ENCODE assay signal across 9 cellular contexts in the genomic region with DNA sequence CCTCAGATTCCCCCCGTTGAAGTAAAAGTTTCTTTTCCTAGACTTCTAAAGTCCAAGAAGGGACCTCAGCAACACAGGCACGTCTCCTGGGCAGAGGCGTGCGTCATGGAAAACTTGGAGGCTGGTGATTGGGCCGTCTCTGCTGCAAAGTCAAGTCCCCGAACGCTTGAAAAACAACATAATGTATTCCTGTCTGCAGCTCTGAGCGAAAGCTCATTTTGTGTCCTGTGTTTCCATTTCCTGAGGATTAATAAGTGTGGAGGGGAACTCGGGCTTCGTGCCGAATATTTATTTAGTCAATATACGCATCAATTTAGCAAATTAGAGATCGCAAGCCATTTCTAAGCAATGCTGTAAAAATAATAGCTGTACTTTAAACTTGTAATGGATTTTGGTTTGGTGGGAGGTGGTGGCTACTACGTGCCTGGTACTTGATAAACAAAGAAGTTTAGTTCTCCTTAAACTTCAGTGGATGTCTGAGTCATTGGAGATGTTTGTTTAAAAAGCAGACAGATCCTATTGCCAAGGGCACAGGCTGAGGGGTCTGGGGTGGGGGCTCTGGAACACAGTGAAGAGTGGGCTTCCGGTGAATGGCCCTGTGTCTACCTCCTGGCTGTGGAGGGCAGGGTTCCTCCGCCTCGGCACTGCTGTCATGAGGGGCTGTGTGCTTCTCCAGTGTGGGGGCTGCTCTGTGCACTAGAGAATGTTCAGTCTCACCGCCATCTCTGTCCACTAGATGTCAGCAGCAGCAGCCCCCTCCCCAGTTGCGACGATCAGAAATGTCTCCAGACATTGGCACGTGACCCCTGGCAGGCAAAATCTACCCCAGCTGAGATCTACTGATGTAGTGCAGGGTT. TPM values are rescaled to one million over a fixed set of nuclear protein-coding genes. Genes with fewer than 3 reads are reported as not detected.
A peak's percentile ranks its signal among the peaks of the same experiment; 100 is the strongest.
DNase-seq lines count a peak whose midpoint lies in the region; ATAC-seq, FAIRE-seq and TF ChIP-seq lines count a peak whose summit lies in the region.
"Had no signal": no experiment of that assay in that cellular context is flagged by ENCODE, and none has a peak within 500 bp of the region (broad histone marks: within the 10 kb centered on the region; RNA-seq: fewer than 3 reads in every experiment).

No MANE protein-coding gene starts in this region.

- BruUV-seq in K562 (replicated peaks; lab: Mats Ljungman, UMichigan) (no TSS peak), HepG2 (replicated peaks; lab: Mats Ljungman, UMichigan) (no TSS peak)

- H4K20me1 ChIP-seq in K562 (replicated peaks; ENCODE audit: control insufficient read depth, insufficient read depth, low read length) = no peaks in the 10 kb centered on the region
- no peaks in the 10 kb centered on the region for H4K20me1 ChIP-seq in HepG2 (ENCODE audit: insufficient read depth, low read length)

- TF ChIP-seq EP300 in K562 (IDR thresholded peaks at IDR 0.05; ENCODE audit: low read length) (no peak), HepG2 (IDR thresholded peaks at IDR 0.05; ENCODE audit: low read depth in 2 of 2, low read length in 2 of 2) (peak in 1 of 2 experiments; percentile 70; a peak in 2 of 4 replicates), HepG2 (CRISPR knock-in tag; IDR thresholded peaks at IDR 0.05; ENCODE audit: borderline replicate concordance) (0 out of 2 replicates have a peak, but pooled peaks have one; percentile 8)

- intact Hi-C loops in K562 (cut with micrococcal nuclease) (no loop called here), HepG2 (cut with micrococcal nuclease; ENCODE audit: unreplicated experiment) (no loop called here)

- WGBS in K562 (ENCODE audit: insufficient coverage, low coverage, missing lambda C conversion rate) = 7% methylated on average over 21 of the region's 21 CpGs
- 28% methylated on average over 18 of the region's 21 CpGs for WGBS in HepG2 (ENCODE audit: low lambda C conversion rate)

- H3K9me3 ChIP-seq in K562 (replicated peaks; ENCODE audit: control insufficient read depth, insufficient read depth, low read depth, low read length) = peaks cover 2% of the 10 kb centered on the region; the same call in 1 of the 2 replicates
- H3K9me3 ChIP-seq in HepG2 (ENCODE audit: low read length) = peaks cover 3% of the 10 kb centered on the region

- no peaks in the 10 kb centered on the region for H3K9me1 ChIP-seq in K562 (ENCODE audit: control insufficient read depth, insufficient read depth, low read length)

- H3K9ac ChIP-seq in K562 (ENCODE audit: insufficient read depth in 1 of 2, low read depth in 2 of 2, low read length in 2 of 2) (peak overlapping the region in 1 of 2 experiments; percentile 11; a peak in 1 of 4 replicates), HepG2 (ENCODE audit: insufficient read depth, low read depth, low read length) (no peak overlapping the region)

- H3K4me1 ChIP-seq in K562 (replicated peaks in 1 of 2; ENCODE audit: control insufficient read depth in 2 of 2, insufficient read depth in 2 of 2, low read length in 2 of 2) (peaks cover 30 to 59% of the 10 kb centered on the region in 2 experiments), HepG2 (ENCODE audit: insufficient read depth, low read length) (peaks cover 100% of the 10 kb centered on the region)

- peak; percentile 64 to 81 (median 66) for TF ChIP-seq CTCF in K562 (IDR thresholded peaks at IDR 0.05 in 2 of 3, conservative IDR thresholded peaks at IDR 0.05 in 1 of 3; ENCODE audit: insufficient read depth in 2 of 3, low read depth in 1 of 3, low read length in 3 of 3)
- peak; percentile 94 for TF ChIP-seq CTCF in HepG2 (CRISPR knock-in tag; IDR thresholded peaks at IDR 0.05)

- in situ Hi-C loops in K562 (cut with MboI) (no loop called here), HepG2 (cut with HindIII; ENCODE audit: extremely low pct_ligation_motif_present, low pct_unique_long_range_greater_than_20kb) (loop anchor here (10.0 kb wide), 1 partner anchor 198 kb away; no protein-coding TSS in a partner anchor)

- POLR2A ChIA-PET in K562 (lab: Yijun Ruan, JAX) = interaction anchor here (0.6 kb wide), 1 partner anchor 64 kb away, joined by 3 read pairs; no protein-coding TSS in a partner anchor
- POLR2A ChIA-PET in HepG2 (lab: Yijun Ruan, JAX) = interaction anchor here (1.2 to 3.1 kb wide), 8 partner anchors 8 to 55 kb away, joined by 3 to 23 read pairs (median 8); partner anchors contain the start of gene PCK1

- H3K27ac ChIP-seq in K562 (ENCODE audit: extremely low read depth, low read depth, low read length) = 0 out of 3 replicates have a peak overlapping the region, but pooled peaks have one; percentile 3
- H3K27ac ChIP-seq in HepG2 (ENCODE audit: extremely low read length, insufficient read depth, low read length) = peak overlapping the region; percentile 53

- ATAC-seq in K562 (peak; percentile 68), HepG2 (peak; percentile 56), HG03139 (IDR thresholded peaks at IDR 0.05; ENCODE audit: unreplicated experiment) (no peak), GM21528 (IDR thresholded peaks at IDR 0.05; ENCODE audit: low FRiP score, unreplicated experiment) (no peak)
- ATAC-seq: naive thymus-derived CD8-positive, alpha-beta T cell had no signal

- H3K4me2 ChIP-seq in K562 (ENCODE audit: insufficient read depth, low read length) = peak overlapping the region; percentile 55
- H3K4me2 ChIP-seq in HepG2 (ENCODE audit: low read depth, low read length) = peak overlapping the region; percentile 57

- H3K79me2 ChIP-seq in K562 (ENCODE audit: control insufficient read depth, insufficient read depth, low read length) (no peaks in the 10 kb centered on the region), HepG2 (ENCODE audit: insufficient read depth, low read length) (no peaks in the 10 kb centered on the region)

- TF ChIP-seq RAD21 in K562 (CRISPR knock-in tag; conservative IDR thresholded peaks at IDR 0.05 in 1 of 2, IDR thresholded peaks at IDR 0.05 in 1 of 2) (peak in 1 of 2 experiments; percentile 18; a peak in 1 of 4 replicates), HepG2 (CRISPR knock-in tag; IDR thresholded peaks at IDR 0.05) (peak; percentile 73; the same call in 1 of the 2 replicates)

- CTCF ChIA-PET in K562 (lab: Yijun Ruan, JAX; ENCODE audit: low intra/inter-chr PET ratio) (no interaction called here), HepG2 (lab: Yijun Ruan, JAX; ENCODE audit: low intra/inter-chr PET ratio, low total read pairs) (interaction anchor here (0.9 to 1.9 kb wide), 5 partner anchors 11 to 627 kb away, joined by 3 to 14 read pairs (median 3); no protein-coding TSS in a partner anchor)

- H3K36me3 ChIP-seq in K562 (ENCODE audit: control insufficient read depth, insufficient read depth, low read length) (no peaks in the 10 kb centered on the region), HepG2 (replicated peaks in 1 of 2; ENCODE audit: control insufficient read depth in 1 of 2, insufficient read depth in 2 of 2, low read length in 2 of 2) (no peaks in the 10 kb centered on the region)

- peaks cover 16 to 60% of the 10 kb centered on the region in 2 experiments; a peak in 4 of 5 replicates for H3K27me3 ChIP-seq in K562 (ENCODE audit: control insufficient read depth in 2 of 2, insufficient read depth in 2 of 2, low read length in 2 of 2)
- H3K27me3 ChIP-seq in HepG2 (ENCODE audit: control insufficient read depth in 1 of 2, insufficient read depth in 2 of 2, low read length in 2 of 2) = no peaks in the 10 kb centered on the region

- FAIRE-seq in K562 (lab: Jason Lieb, UNC) (peak; percentile 73), HepG2 (lab: Jason Lieb, UNC) (no peak), urothelium cell line (lab: Jason Lieb, UNC) (peak; percentile 93)

- DNase-seq in NCI-H2227 (lab: John Stamatoyannopoulos, UW; ENCODE audit: unreplicated experiment) = peak; percentile 15
- no peak for DNase-seq in NCI-H2227 treated with DMSO at 0.1 percent for 48 hours (lab: John Stamatoyannopoulos, UW)
- DNase-seq in K562 (ENCODE audit: extremely low read depth in 1 of 4, low spot score in 3 of 4) = peak; percentile 40 to 47 (median 42)
- peak; percentile 24 for DNase-seq in HepG2 (ENCODE audit: low spot score)
- DNase-seq in urothelium cell line (ENCODE audit: low spot score) = peak; percentile 60
- no peak for DNase-seq in erythroblast (lab: John Stamatoyannopoulos, UW)

- TF ChIP-seq POLR2A in K562 (conservative IDR thresholded peaks at IDR 0.05) (no peak), HepG2 (IDR thresholded peaks at IDR 0.05; ENCODE audit: insufficient read depth in 1 of 2, low read depth in 2 of 2, low read length in 2 of 2) (no peak), erythroblast (IDR thresholded peaks at IDR 0.05; ENCODE audit: low read length) (no peak)

- no peak overlapping the region for H3K4me3 ChIP-seq in K562
- H3K4me3 ChIP-seq in HepG2 (replicated peaks in 1 of 3; ENCODE audit: insufficient read depth in 1 of 3, low read depth in 2 of 3, low read length in 3 of 3) = peak overlapping the region in 1 of 3 experiments; percentile 30; a peak in 1 of 6 replicates

- H2AFZ ChIP-seq in K562 (ENCODE audit: low read depth, low read length) (peak overlapping the region; percentile 74), HepG2 (ENCODE audit: low read length) (no peak overlapping the region)

RNA-seq across cellular contexts. Expression of gene PCK1, which starts 21.8 kb away (rescaled TPM):
- 0.70 and 2.3 TPM in 2 replicates for total RNA-seq in K562 (2011; cell fraction: chromatin; rRNA removed; ENCODE audit: low replicate concordance)
- 0.92 and 1.3 TPM in 2 replicates for total RNA-seq in K562 (2011; cell fraction: nucleolus; rRNA removed)
- total RNA-seq in K562 (2011; cell fraction: nucleoplasm; rRNA removed) = 0.38 and 1.2 TPM in 2 replicates
- total RNA-seq in K562 (2014; rRNA removed) = 0.05 and 0.16 TPM in 2 replicates
- total RNA-seq in K562 (2014; rRNA removed; fragmentation: Illumina TruSeq; extraction: Trizol) = 0.13 and 0.18 TPM in 2 replicates
- 0.29 and 0.30 TPM in 2 replicates for total RNA-seq in K562 (2015; rRNA removed; fragmentation: Illumina TruSeq; extraction: Trizol)
- total RNA-seq in K562 (2021) = 0.54 and 0.73 TPM in 2 replicates
- polyA plus RNA-seq in K562 (2011; rRNA removed) = 0.09 and 0.15 TPM in 2 replicates
- polyA plus RNA-seq in K562 (2011; cell fraction: cytosol; rRNA removed) = 0.04 and 0.48 TPM in 2 replicates
- polyA plus RNA-seq in K562 (2011; cell fraction: nucleus; rRNA removed) = 0.90 and 1.5 TPM in 2 replicates
- 0.14 and 0.21 TPM in 2 replicates for polyA plus RNA-seq in K562 (2012)
- 0.12 and 0.14 TPM in 2 replicates for polyA plus RNA-seq in K562 (2014; fragmentation: Illumina TruSeq; extraction: Trizol)
- under 1 TPM; 0.10 to 0.15 TPM for polyA plus RNA-seq in K562 (2014; fragmentation: Nextera tagmentation; extraction: Ambion mirVana)
- 0.12 and 0.46 TPM in 2 replicates for polyA plus RNA-seq in K562 (2014; rRNA removed)
- 0.72 and 1.2 TPM in 2 replicates for polyA minus RNA-seq in K562 (2011; rRNA and poly(A)+ RNA removed)
- 1.2 TPM in 1 of 2 replicates, not detected in the other for polyA minus RNA-seq in K562 (2011; cell fraction: cytosol; rRNA and poly(A)+ RNA removed)
- 0.67 and 1.1 TPM in 2 replicates for polyA minus RNA-seq in K562 (2011; cell fraction: nucleus; rRNA and poly(A)+ RNA removed)
- total RNA-seq in HepG2 (2016; rRNA removed; fragmentation: Illumina TruSeq; extraction: Trizol) = 5.4 and 12.6 TPM in 2 replicates
- total RNA-seq in HepG2 (2016; cell fraction: cytosol; rRNA removed; fragmentation: Illumina TruSeq; extraction: Trizol; ENCODE audit: low read depth) = 3.7 TPM in 2 replicates
- total RNA-seq in HepG2 (2016; cell fraction: insoluble cytoplasmic fraction; rRNA removed; fragmentation: Illumina TruSeq; extraction: Trizol) = 5.2 and 15.5 TPM in 2 replicates
- 3.3 and 3.9 TPM in 2 replicates for total RNA-seq in HepG2 (2016; cell fraction: membrane; rRNA removed; fragmentation: Illumina TruSeq; extraction: Trizol)
- 23.9 and 29.1 TPM in 2 replicates for total RNA-seq in HepG2 (2016; cell fraction: nucleus; rRNA removed; fragmentation: Illumina TruSeq; extraction: Trizol)
- polyA plus RNA-seq in HepG2 (2011; rRNA removed) = 6.5 and 19.5 TPM in 2 replicates
- polyA plus RNA-seq in HepG2 (2011; cell fraction: cytosol; rRNA removed) = 2.9 and 9.4 TPM in 2 replicates
- polyA plus RNA-seq in HepG2 (2011; cell fraction: nucleus; rRNA removed) = 21.5 and 61.9 TPM in 2 replicates
- 220 and 303 TPM in 2 replicates for polyA plus RNA-seq in HepG2 (2012)
- polyA plus RNA-seq in HepG2 (2016; cell fraction: cytosol; fragmentation: Illumina TruSeq; extraction: Trizol; ENCODE audit: low read depth) = 0.43 and 0.67 TPM in 2 replicates
- 5.0 and 5.7 TPM in 2 replicates for polyA plus RNA-seq in HepG2 (2016; cell fraction: insoluble cytoplasmic fraction; fragmentation: Illumina TruSeq; extraction: Trizol; ENCODE audit: low read depth)
- polyA plus RNA-seq in HepG2 (2016; cell fraction: membrane; fragmentation: Illumina TruSeq; extraction: Trizol; ENCODE audit: low read depth) = 0.71 and 0.72 TPM in 2 replicates
- polyA plus RNA-seq in HepG2 (2016; cell fraction: nucleus; fragmentation: Illumina TruSeq; extraction: Trizol; ENCODE audit: insufficient read depth, low read depth) = 17.4 and 17.7 TPM in 2 replicates
- 0.12 and 22.5 TPM in 2 replicates for polyA minus RNA-seq in HepG2 (2011; rRNA and poly(A)+ RNA removed; ENCODE audit: low replicate concordance)
- 7.7 and 23.7 TPM in 2 replicates for polyA minus RNA-seq in HepG2 (2011; cell fraction: cytosol; rRNA and poly(A)+ RNA removed)
- polyA minus RNA-seq in HepG2 (2011; cell fraction: nucleus; rRNA and poly(A)+ RNA removed) = 39.8 and 149 TPM in 2 replicates
- total RNA-seq: naive thymus-derived CD8-positive, alpha-beta T cell had no signal
- polyA plus RNA-seq: naive thymus-derived CD8-positive, alpha-beta T cell had no signal

RNA-seq across cellular contexts. Expression of gene ZBP1, which starts 37.6 kb away (rescaled TPM):
- not detected in 2 replicates for total RNA-seq in K562 (2011; cell fraction: chromatin; rRNA removed; ENCODE audit: low replicate concordance)
- not detected in 2 replicates for total RNA-seq in K562 (2011; cell fraction: nucleolus; rRNA removed)
- total RNA-seq in K562 (2011; cell fraction: nucleoplasm; rRNA removed) = not detected in 2 replicates
- total RNA-seq in K562 (2014; rRNA removed) (not detected in 2 replicates), K562 (2014; rRNA removed; fragmentation: Illumina TruSeq; extraction: Trizol) (not detected in 2 replicates), K562 (2015; rRNA removed; fragmentation: Illumina TruSeq; extraction: Trizol) (not detected in 2 replicates), K562 (2021) (not detected in 2 replicates), HepG2 (2016; rRNA removed; fragmentation: Illumina TruSeq; extraction: Trizol) (not detected in 2 replicates)
- polyA plus RNA-seq in K562 (2011; rRNA removed) (not detected in 2 replicates), K562 (2014; fragmentation: Illumina TruSeq; extraction: Trizol) (not detected in 2 replicates), K562 (2014; fragmentation: Nextera tagmentation; extraction: Ambion mirVana) (not detected), K562 (2014; rRNA removed) (not detected in 2 replicates), HepG2 (2011; rRNA removed) (not detected in 2 replicates)
- polyA plus RNA-seq in K562 (2011; cell fraction: cytosol; rRNA removed) = not detected in 2 replicates
- not detected in 2 replicates for polyA plus RNA-seq in K562 (2011; cell fraction: nucleus; rRNA removed)
- not detected in 2 replicates for polyA plus RNA-seq in K562 (2012)
- polyA minus RNA-seq in K562 (2011; rRNA and poly(A)+ RNA removed) = not detected in 2 replicates
- not detected in 2 replicates for polyA minus RNA-seq in K562 (2011; cell fraction: cytosol; rRNA and poly(A)+ RNA removed)
- polyA minus RNA-seq in K562 (2011; cell fraction: nucleus; rRNA and poly(A)+ RNA removed) = not detected in 2 replicates
- not detected in 2 replicates for total RNA-seq in HepG2 (2016; cell fraction: cytosol; rRNA removed; fragmentation: Illumina TruSeq; extraction: Trizol; ENCODE audit: low read depth)
- total RNA-seq in HepG2 (2016; cell fraction: insoluble cytoplasmic fraction; rRNA removed; fragmentation: Illumina TruSeq; extraction: Trizol) = not detected in 2 replicates
- not detected in 2 replicates for total RNA-seq in HepG2 (2016; cell fraction: membrane; rRNA removed; fragmentation: Illumina TruSeq; extraction: Trizol)
- not detected in 2 replicates for total RNA-seq in HepG2 (2016; cell fraction: nucleus; rRNA removed; fragmentation: Illumina TruSeq; extraction: Trizol)
- polyA plus RNA-seq in HepG2 (2011; cell fraction: cytosol; rRNA removed) = not detected in 2 replicates
- polyA plus RNA-seq in HepG2 (2011; cell fraction: nucleus; rRNA removed) = not detected in 2 replicates
- polyA plus RNA-seq in HepG2 (2012) = not detected in 2 replicates
- not detected in 2 replicates for polyA plus RNA-seq in HepG2 (2016; cell fraction: cytosol; fragmentation: Illumina TruSeq; extraction: Trizol; ENCODE audit: low read depth)
- not detected in 2 replicates for polyA plus RNA-seq in HepG2 (2016; cell fraction: insoluble cytoplasmic fraction; fragmentation: Illumina TruSeq; extraction: Trizol; ENCODE audit: low read depth)
- not detected in 2 replicates for polyA plus RNA-seq in HepG2 (2016; cell fraction: membrane; fragmentation: Illumina TruSeq; extraction: Trizol; ENCODE audit: low read depth)
- polyA plus RNA-seq in HepG2 (2016; cell fraction: nucleus; fragmentation: Illumina TruSeq; extraction: Trizol; ENCODE audit: insufficient read depth, low read depth) = not detected in 2 replicates
- not detected in 2 replicates for polyA minus RNA-seq in HepG2 (2011; rRNA and poly(A)+ RNA removed; ENCODE audit: low replicate concordance)
- polyA minus RNA-seq in HepG2 (2011; cell fraction: cytosol; rRNA and poly(A)+ RNA removed) = not detected in 2 replicates
- not detected in 2 replicates for polyA minus RNA-seq in HepG2 (2011; cell fraction: nucleus; rRNA and poly(A)+ RNA removed)

RNA-seq across cellular contexts. Expression of gene CTCFL, which starts 57.7 kb away (rescaled TPM):
- total RNA-seq in K562 (2011; cell fraction: chromatin; rRNA removed; ENCODE audit: low replicate concordance) = 102 and 125 TPM in 2 replicates
- 77.5 and 83.4 TPM in 2 replicates for total RNA-seq in K562 (2011; cell fraction: nucleolus; rRNA removed)
- 85.3 and 118 TPM in 2 replicates for total RNA-seq in K562 (2011; cell fraction: nucleoplasm; rRNA removed)
- total RNA-seq in K562 (2014; rRNA removed) (120 and 126 TPM in 2 replicates), K562 (2014; rRNA removed; fragmentation: Illumina TruSeq; extraction: Trizol) (111 and 112 TPM in 2 replicates), K562 (2015; rRNA removed; fragmentation: Illumina TruSeq; extraction: Trizol) (80.9 and 89.1 TPM in 2 replicates), K562 (2021) (122 and 124 TPM in 2 replicates), HepG2 (2016; rRNA removed; fragmentation: Illumina TruSeq; extraction: Trizol) (not detected in 2 replicates)
- polyA plus RNA-seq in K562 (2011; rRNA removed) (188 and 206 TPM in 2 replicates), K562 (2014; fragmentation: Illumina TruSeq; extraction: Trizol) (137 and 177 TPM in 2 replicates), K562 (2014; fragmentation: Nextera tagmentation; extraction: Ambion mirVana) (10 to 100 TPM; 42.4 to 62.7 TPM), K562 (2014; rRNA removed) (100 and 122 TPM in 2 replicates), HepG2 (2011; rRNA removed) (0.04 and 0.05 TPM in 2 replicates)
- 125 and 152 TPM in 2 replicates for polyA plus RNA-seq in K562 (2011; cell fraction: cytosol; rRNA removed)
- polyA plus RNA-seq in K562 (2011; cell fraction: nucleus; rRNA removed) = 92.0 and 115 TPM in 2 replicates
- 72.2 and 120 TPM in 2 replicates for polyA plus RNA-seq in K562 (2012)
- polyA minus RNA-seq in K562 (2011; rRNA and poly(A)+ RNA removed) = 265 and 279 TPM in 2 replicates
- polyA minus RNA-seq in K562 (2011; cell fraction: cytosol; rRNA and poly(A)+ RNA removed) = 117 and 124 TPM in 2 replicates
- 39.4 and 86.3 TPM in 2 replicates for polyA minus RNA-seq in K562 (2011; cell fraction: nucleus; rRNA and poly(A)+ RNA removed)
- total RNA-seq in HepG2 (2016; cell fraction: cytosol; rRNA removed; fragmentation: Illumina TruSeq; extraction: Trizol; ENCODE audit: low read depth) = not detected in 2 replicates
- total RNA-seq in HepG2 (2016; cell fraction: insoluble cytoplasmic fraction; rRNA removed; fragmentation: Illumina TruSeq; extraction: Trizol) = not detected in 2 replicates
- not detected in 2 replicates for total RNA-seq in HepG2 (2016; cell fraction: membrane; rRNA removed; fragmentation: Illumina TruSeq; extraction: Trizol)
- total RNA-seq in HepG2 (2016; cell fraction: nucleus; rRNA removed; fragmentation: Illumina TruSeq; extraction: Trizol) = not detected in 2 replicates
- 0.03 TPM in 1 of 2 replicates, not detected in the other for polyA plus RNA-seq in HepG2 (2011; cell fraction: cytosol; rRNA removed)
- not detected in 2 replicates for polyA plus RNA-seq in HepG2 (2011; cell fraction: nucleus; rRNA removed)
- 0.13 and 0.42 TPM in 2 replicates for polyA plus RNA-seq in HepG2 (2012)
- not detected in 2 replicates for polyA plus RNA-seq in HepG2 (2016; cell fraction: cytosol; fragmentation: Illumina TruSeq; extraction: Trizol; ENCODE audit: low read depth)
- not detected in 2 replicates for polyA plus RNA-seq in HepG2 (2016; cell fraction: insoluble cytoplasmic fraction; fragmentation: Illumina TruSeq; extraction: Trizol; ENCODE audit: low read depth)
- polyA plus RNA-seq in HepG2 (2016; cell fraction: membrane; fragmentation: Illumina TruSeq; extraction: Trizol; ENCODE audit: low read depth) = not detected in 2 replicates
- not detected in 2 replicates for polyA plus RNA-seq in HepG2 (2016; cell fraction: nucleus; fragmentation: Illumina TruSeq; extraction: Trizol; ENCODE audit: insufficient read depth, low read depth)
- polyA minus RNA-seq in HepG2 (2011; rRNA and poly(A)+ RNA removed; ENCODE audit: low replicate concordance) = 0.22 and 0.26 TPM in 2 replicates
- polyA minus RNA-seq in HepG2 (2011; cell fraction: cytosol; rRNA and poly(A)+ RNA removed) = not detected in 2 replicates
- not detected in 2 replicates for polyA minus RNA-seq in HepG2 (2011; cell fraction: nucleus; rRNA and poly(A)+ RNA removed)
- total RNA-seq: naive thymus-derived CD8-positive, alpha-beta T cell had no signal
- polyA plus RNA-seq: naive thymus-derived CD8-positive, alpha-beta T cell had no signal

Comparison
In these comparisons a context has a peak if more than half of its experiments do, and no peak if none do; other contexts are left out.
1. DNase-seq: peak in NCI-H2227 (single experiment), K562 (4 of 4), HepG2 (single experiment) and urothelium cell line (single experiment); none in NCI-H2227 treated with DMSO at 0.1 percent for 48 hours (single experiment) and erythroblast (0 of 2).
2. ATAC-seq: peak in K562 (single experiment) and HepG2 (single experiment); none in HG03139 (single experiment) and GM21528 (single experiment).
3. RNA of gene CTCFL, which starts 57.7 kb away (total RNA-seq): 77.5 to 126 TPM in K562; not detected in HepG2; every median in the first group is over 10 times any median in the second.